ENCODE assay signal across 34 cellular contexts in the genomic region with DNA sequence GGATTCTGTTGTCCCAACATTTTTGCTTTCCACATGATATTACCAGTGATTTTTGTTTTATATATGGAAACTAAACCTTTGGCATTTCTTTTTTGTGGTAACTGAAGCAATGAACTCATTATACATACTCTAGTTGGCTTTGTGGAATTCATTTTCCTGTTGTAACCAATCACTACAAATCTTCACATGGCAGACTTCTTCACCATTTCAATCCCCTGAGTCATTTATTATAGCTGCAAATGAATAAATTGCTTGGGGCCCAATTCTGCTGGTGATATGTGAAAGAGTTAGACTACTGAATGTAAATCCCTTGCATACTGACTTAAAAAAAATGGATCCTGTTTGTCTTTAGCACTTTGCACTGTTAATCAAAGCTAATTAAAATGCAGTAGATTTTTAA.
DNase-seq lines count a peak whose midpoint lies in the region; ATAC-seq and TF ChIP-seq lines count a peak whose summit lies in the region.
"Had no signal": no experiment of that assay in that cellular context is flagged by ENCODE, and none has a peak within 500 bp of the region (broad histone marks: within the 10 kb centered on the region; RNA-seq: fewer than 3 reads in every experiment).

No MANE protein-coding gene starts in this region.

- no peaks in the 10 kb centered on the region for H3K9me2 ChIP-seq in SK-N-SH

- H3K79me2 ChIP-seq in SK-N-SH (ENCODE audit: insufficient read depth): no peaks in the 10 kb centered on the region
- no peaks in the 10 kb centered on the region for H3K79me2 ChIP-seq in smooth muscle cell (ENCODE audit: low read depth)

- H4K20me1 ChIP-seq in SK-N-SH (ENCODE audit: insufficient read depth): no peaks in the 10 kb centered on the region
- no peaks in the 10 kb centered on the region for H4K20me1 ChIP-seq in smooth muscle cell (ENCODE audit: low read depth)

- DNase-seq in SK-N-SH (no peak), astrocyte of the hippocampus (ENCODE audit: low read depth, low spot score) (peak; percentile 82), fibroblast of villous mesenchyme (ENCODE audit: low read depth) (peak; percentile 32), smooth muscle cell (lab: John Stamatoyannopoulos, UW; ENCODE audit: unreplicated experiment) (no peak), GM10266 (ENCODE audit: extremely low spot score) (no peak)
- DNase-seq: activated CD4-positive, alpha-beta T cell treated with anti-CD3 and anti-CD28 coated beads, Interleukin-2, amount 10 ng/mL, durations not matched to agents 7 days and 5 days; activated effector memory CD4-positive, alpha-beta T cell treated with Interleukin-2 at 50 U/mL for 16 hours; activated T-cell treated with anti-CD3 and anti-CD28 coated beads, Interleukin-2, amount 50 U/mL, for 1 hour; Calu3; central memory CD4-positive, alpha-beta T cell; DMS79; GDM1; hippocampal formation; Karpas-422; MV-4-11; NCI-H1436 treated with DMSO at 0.1 percent for 48 hours; NCI-H2081 treated with DMSO at 0.1 percent for 48 hours; NCI-H345; NCI-H748 treated with DMSO at 0.1 percent for 48 hours; nephron progenitor cell; ovary; SIG-M5; stimulated activated naive CD4-positive, alpha-beta T cell treated with Interleukin-2 at 50 U/mL for 16 hours; T1000 had no signal

- no peaks in the 10 kb centered on the region for H3F3A ChIP-seq in SK-N-SH (replicated peaks; ENCODE audit: insufficient read depth)
- H3F3A ChIP-seq in smooth muscle cell (ENCODE audit: low read depth): no peaks in the 10 kb centered on the region

- CTCF ChIA-PET in SK-N-SH (lab: Yijun Ruan, JAX): interaction anchor here (0.9 kb wide), 1 partner anchor 673 kb away, joined by 3 read pairs; no protein-coding TSS in a partner anchor

- H3K27ac ChIP-seq in SK-N-SH (ENCODE audit: low read depth in 2 of 2, low read length in 1 of 2) (no peak overlapping the region), smooth muscle cell (ENCODE audit: low read depth) (peak overlapping the region; percentile 20)
- H3K27ac ChIP-seq: 22Rv1, esophagus muscularis mucosa, ovary, skin epidermis, thoracic aorta had no signal

- H3K9ac ChIP-seq in SK-N-SH (no peak overlapping the region), smooth muscle cell (ENCODE audit: low read depth) (no peak overlapping the region)

- no peak overlapping the region for H2AFZ ChIP-seq in SK-N-SH (ENCODE audit: low read depth)
- H2AFZ ChIP-seq in smooth muscle cell (ENCODE audit: low read depth): no peak overlapping the region

- no peak for ATAC-seq in SK-N-SH treated with all-trans-retinoic acid at 6 μM for 48 hours
- no peak for ATAC-seq in GM18858 (IDR thresholded peaks at IDR 0.05; ENCODE audit: unreplicated experiment)
- no peak for ATAC-seq in GM21390 (IDR thresholded peaks at IDR 0.05; ENCODE audit: unreplicated experiment)
- ATAC-seq: activated naive CD4-positive, alpha-beta T cell treated with anti-CD3 and anti-CD28 coated beads, Interleukin-2, amount 50 U/mL, for 72 hours; left lobe of liver; Panc1 had no signal

- TF ChIP-seq CTCF in SK-N-SH (IDR thresholded peaks at IDR 0.05): no peak
- TF ChIP-seq CTCF in fibroblast of villous mesenchyme (IDR thresholded peaks at IDR 0.05; ENCODE audit: insufficient read depth, low read depth, low read length): no peak
- TF ChIP-seq CTCF in smooth muscle cell (IDR thresholded peaks at IDR 0.05; ENCODE audit: borderline replicate concordance, insufficient read depth, poor library complexity, severe bottlenecking): no peak
- no peak for TF ChIP-seq CTCF in GM10266 (IDR thresholded peaks at IDR 0.05; ENCODE audit: control insufficient read depth, insufficient read depth, low read depth, missing control alignments)

- TF ChIP-seq RAD21 in SK-N-SH (IDR thresholded peaks at IDR 0.05; ENCODE audit: low read length): no peak

- H3K9me3 ChIP-seq in SK-N-SH: no peaks in the 10 kb centered on the region
- H3K9me3 ChIP-seq in smooth muscle cell (replicated peaks; ENCODE audit: low read depth): no peaks in the 10 kb centered on the region
- H3K9me3 ChIP-seq: esophagus muscularis mucosa, ovary, thoracic aorta had no signal

- POLR2A ChIA-PET in SK-N-SH (lab: Yijun Ruan, JAX): no interaction called here

- no peak for TF ChIP-seq EP300 in SK-N-SH (IDR thresholded peaks at IDR 0.05; ENCODE audit: borderline replicate concordance in 1 of 2, low read depth in 1 of 2, low read length in 1 of 2)

- no peaks in the 10 kb centered on the region for H3K36me3 ChIP-seq in SK-N-SH (replicated peaks in 1 of 2; ENCODE audit: control insufficient read depth in 1 of 2, insufficient read depth in 2 of 2, low read length in 1 of 2)
- no peaks in the 10 kb centered on the region for H3K36me3 ChIP-seq in smooth muscle cell (ENCODE audit: low read depth)
- H3K36me3 ChIP-seq: esophagus muscularis mucosa, ovary, thoracic aorta had no signal

- H3K4me2 ChIP-seq in SK-N-SH (no peak overlapping the region), smooth muscle cell (peak overlapping the region; percentile 54)

- H3K4me1 ChIP-seq in SK-N-SH (ENCODE audit: control insufficient read depth in 1 of 2, insufficient read depth in 2 of 2, low read depth in 1 of 2, low read length in 1 of 2) (no peaks in the 10 kb centered on the region), smooth muscle cell (ENCODE audit: low read depth) (peaks cover 2% of the 10 kb centered on the region)
- H3K4me1 ChIP-seq: esophagus muscularis mucosa had no signal

- H3K27me3 ChIP-seq in SK-N-SH (ENCODE audit: insufficient read depth) (no peaks in the 10 kb centered on the region), smooth muscle cell (ENCODE audit: low read depth) (no peaks in the 10 kb centered on the region)
- H3K27me3 ChIP-seq: esophagus muscularis mucosa, ovary had no signal

- H3K4me3 ChIP-seq in SK-N-SH (ENCODE audit: low read depth in 2 of 2, low read length in 1 of 2): no peak overlapping the region
- no peak overlapping the region for H3K4me3 ChIP-seq in fibroblast of villous mesenchyme (ENCODE audit: low read depth, low read length)
- H3K4me3 ChIP-seq in smooth muscle cell: no peak overlapping the region
- H3K4me3 ChIP-seq: esophagus muscularis mucosa, ovary, skin epidermis, thoracic aorta had no signal

TF ChIP-seq in SK-N-SH treated with all-trans-retinoic acid at 6 μM for 48 hours, 23 proteins besides CTCF, POLR2A, EP300 and RAD21:
- no peak for TF ChIP-seq SNAI2 (CRISPR knock-in tag; IDR thresholded peaks at IDR 0.05)
- no peak for TF ChIP-seq TCF4 (CRISPR knock-in tag; IDR thresholded peaks at IDR 0.05; ENCODE audit: borderline replicate concordance)
- TF ChIP-seq ISL1 (CRISPR knock-in tag; IDR thresholded peaks at IDR 0.05): peak; percentile 70
- no peak for TF ChIP-seq OSR1 (CRISPR knock-in tag; IDR thresholded peaks at IDR 0.05)

TF ChIP-seq in SK-N-SH, 30 proteins besides CTCF, POLR2A, EP300 and RAD21:
- TF ChIP-seq, protein P1, sequence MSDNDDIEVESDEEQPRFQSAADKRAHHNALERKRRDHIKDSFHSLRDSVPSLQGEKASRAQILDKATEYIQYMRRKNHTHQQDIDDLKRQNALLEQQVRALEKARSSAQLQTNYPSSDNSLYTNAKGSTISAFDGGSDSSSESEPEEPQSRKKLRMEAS (IDR thresholded peaks at IDR 0.05; ENCODE audit: low read depth): no peak
- no peak for TF ChIP-seq TAF1 (IDR thresholded peaks at IDR 0.05; ENCODE audit: borderline replicate concordance, low read depth, low read length)
- TF ChIP-seq, protein P2, sequence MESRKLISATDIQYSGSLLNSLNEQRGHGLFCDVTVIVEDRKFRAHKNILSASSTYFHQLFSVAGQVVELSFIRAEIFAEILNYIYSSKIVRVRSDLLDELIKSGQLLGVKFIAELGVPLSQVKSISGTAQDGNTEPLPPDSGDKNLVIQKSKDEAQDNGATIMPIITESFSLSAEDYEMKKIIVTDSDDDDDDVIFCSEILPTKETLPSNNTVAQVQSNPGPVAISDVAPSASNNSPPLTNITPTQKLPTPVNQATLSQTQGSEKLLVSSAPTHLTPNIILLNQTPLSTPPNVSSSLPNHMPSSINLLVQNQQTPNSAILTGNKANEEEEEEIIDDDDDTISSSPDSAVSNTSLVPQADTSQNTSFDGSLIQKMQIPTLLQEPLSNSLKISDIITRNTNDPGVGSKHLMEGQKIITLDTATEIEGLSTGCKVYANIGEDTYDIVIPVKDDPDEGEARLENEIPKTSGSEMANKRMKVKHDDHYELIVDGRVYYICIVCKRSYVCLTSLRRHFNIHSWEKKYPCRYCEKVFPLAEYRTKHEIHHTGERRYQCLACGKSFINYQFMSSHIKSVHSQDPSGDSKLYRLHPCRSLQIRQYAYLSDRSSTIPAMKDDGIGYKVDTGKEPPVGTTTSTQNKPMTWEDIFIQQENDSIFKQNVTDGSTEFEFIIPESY (IDR thresholded peaks at IDR 0.05; ENCODE audit: borderline replicate concordance, low read depth): no peak
- no peak for TF ChIP-seq GABPA (IDR thresholded peaks at IDR 0.05; ENCODE audit: low read depth)
- no peak for TF ChIP-seq CHD2 (IDR thresholded peaks at IDR 0.05; ENCODE audit: low read length, partially characterized antibody)
- no peak for TF ChIP-seq ELF1 (IDR thresholded peaks at IDR 0.05)
- TF ChIP-seq, protein P3, sequence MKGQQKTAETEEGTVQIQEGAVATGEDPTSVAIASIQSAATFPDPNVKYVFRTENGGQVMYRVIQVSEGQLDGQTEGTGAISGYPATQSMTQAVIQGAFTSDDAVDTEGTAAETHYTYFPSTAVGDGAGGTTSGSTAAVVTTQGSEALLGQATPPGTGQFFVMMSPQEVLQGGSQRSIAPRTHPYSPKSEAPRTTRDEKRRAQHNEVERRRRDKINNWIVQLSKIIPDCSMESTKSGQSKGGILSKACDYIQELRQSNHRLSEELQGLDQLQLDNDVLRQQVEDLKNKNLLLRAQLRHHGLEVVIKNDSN (IDR thresholded peaks at IDR 0.05; ENCODE audit: borderline replicate concordance, low read depth): no peak
- TF ChIP-seq RXRA (IDR thresholded peaks at IDR 0.05; ENCODE audit: borderline replicate concordance, low read depth): no peak
- TF ChIP-seq JUND (IDR thresholded peaks at IDR 0.05): no peak
- no peak for TF ChIP-seq FOXM1 (IDR thresholded peaks at IDR 0.05; ENCODE audit: low read depth)
- TF ChIP-seq FOXJ3 (CRISPR knock-in tag; IDR thresholded peaks at IDR 0.05): no peak
- TF ChIP-seq FOSL2 (IDR thresholded peaks at IDR 0.05; ENCODE audit: borderline replicate concordance, low read depth): no peak
TF ChIP-seq in SK-N-SH: peak in this region for 0.

Comparison
In these comparisons a context has a peak if more than half of its experiments do, and no peak if none do; other contexts are left out.
1. DNase-seq: peak in astrocyte of the hippocampus (single experiment) and fibroblast of villous mesenchyme (single experiment); none in SK-N-SH (single experiment), smooth muscle cell (single experiment) and GM10266 (single experiment).